19 cellular contexts compared by ENCODE assay signal in the genomic region with DNA sequence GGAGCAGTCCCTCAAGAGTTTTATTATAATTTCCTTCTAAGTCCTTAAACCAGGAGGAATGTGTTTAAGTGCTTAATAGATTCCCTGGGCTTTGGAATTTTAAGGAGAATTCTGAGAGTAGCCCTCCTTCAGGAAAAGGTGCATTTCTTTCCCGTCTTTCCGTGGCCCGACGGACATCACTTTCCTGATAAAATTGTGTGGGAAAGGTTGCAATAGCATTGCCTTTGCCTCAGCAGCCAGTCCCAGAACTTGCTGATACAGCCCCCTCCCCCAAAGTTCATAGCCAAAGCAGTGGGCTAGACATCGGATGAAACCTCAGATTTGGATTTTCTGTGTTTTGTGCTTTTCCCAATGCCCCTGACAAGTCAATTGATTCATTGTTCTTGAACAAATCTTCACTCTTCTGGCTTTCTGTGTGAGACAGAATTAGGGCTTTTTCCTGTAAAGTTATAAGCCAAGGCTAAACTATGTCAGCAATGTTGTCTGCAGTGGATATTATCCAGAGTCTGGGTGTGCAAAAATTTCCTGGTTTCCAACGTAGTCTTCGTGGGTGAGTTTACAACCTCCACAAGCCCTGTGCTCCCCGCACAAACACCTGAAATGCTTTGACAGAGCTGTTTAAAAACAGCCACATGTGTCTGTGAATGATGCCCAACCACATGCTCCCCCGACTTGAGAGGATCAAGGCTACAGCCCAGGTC. TPM values are rescaled to one million over a fixed set of nuclear protein-coding genes. Genes with fewer than 3 reads are reported as not detected.
A peak's percentile ranks its signal among the peaks of the same experiment; 100 is the strongest.
DNase-seq lines count a peak whose midpoint lies in the region; TF ChIP-seq lines count a peak whose summit lies in the region.
"Had no signal": no experiment of that assay in that cellular context is flagged by ENCODE, and none has a peak within 500 bp of the region (broad histone marks: within the 10 kb centered on the region; RNA-seq: fewer than 3 reads in every experiment).

No MANE protein-coding gene starts in this region.

- no peak overlapping the region for H3K4me3 ChIP-seq in fibroblast of the aortic adventitia (ENCODE audit: low read depth, low read length)
- no peak overlapping the region for H3K4me3 ChIP-seq in neuronal stem cell (ENCODE audit: low read length in 2 of 2)
- no peak overlapping the region for H3K4me3 ChIP-seq in spleen
- H3K4me3 ChIP-seq: GM23248 had no signal

- no peak overlapping the region for H3K23ac ChIP-seq in neuronal stem cell (ENCODE audit: low read depth, low read length, poor library complexity)

- H3K9me3 ChIP-seq in neuronal stem cell (replicated peaks in 1 of 2; ENCODE audit: control insufficient read depth in 2 of 2, insufficient read depth in 1 of 2, low read depth in 1 of 2, low read length in 2 of 2): no peaks in the 10 kb centered on the region
- no peaks in the 10 kb centered on the region for H3K9me3 ChIP-seq in spleen
- H3K9me3 ChIP-seq: lower lobe of right lung, pancreas had no signal

- H2BK15ac ChIP-seq in neuronal stem cell (ENCODE audit: low read length): no peak overlapping the region

- H3K27ac Mint-ChIP-seq in type B pancreatic cell: no peak overlapping the region
- H3K27ac Mint-ChIP-seq: activated naive CD8-positive, alpha-beta T cell treated with anti-CD3 and anti-CD28 coated beads, Interleukin-2, amount 50 U/mL, for 24 hours had no signal

- H2BK5ac ChIP-seq in neuronal stem cell (ENCODE audit: low read length): no peak overlapping the region

- H3K79me1 ChIP-seq in neuronal stem cell (ENCODE audit: low read depth, low read length): no peaks in the 10 kb centered on the region

- peaks cover 72% of the 10 kb centered on the region for H3K27me3 Mint-ChIP-seq in type B pancreatic cell

- peaks cover 5% of the 10 kb centered on the region for H3K9me3 Mint-ChIP-seq in type B pancreatic cell
- H3K9me3 Mint-ChIP-seq: activated naive CD8-positive, alpha-beta T cell treated with anti-CD3 and anti-CD28 coated beads, Interleukin-2, amount 50 U/mL, for 24 hours had no signal

- H3K18ac ChIP-seq in neuronal stem cell (ENCODE audit: low read length): no peak overlapping the region

- TF ChIP-seq POLR2A in spleen (IDR thresholded peaks at IDR 0.05): no peak

- no peak overlapping the region for H3K4me2 ChIP-seq in neuronal stem cell (ENCODE audit: insufficient read depth, low read length, poor library complexity, severe bottlenecking)

- H3K4ac ChIP-seq in neuronal stem cell (ENCODE audit: low read length): no peak overlapping the region

- H4K8ac ChIP-seq in neuronal stem cell (ENCODE audit: low read depth, low read length): no peak overlapping the region

- H4K91ac ChIP-seq in neuronal stem cell (ENCODE audit: low read depth, low read length, poor library complexity): no peak overlapping the region

- no peak for TF ChIP-seq CTCF in VCaP (conservative IDR thresholded peaks at IDR 0.05)
- no peak for TF ChIP-seq CTCF in fibroblast of the aortic adventitia (IDR thresholded peaks at IDR 0.05; ENCODE audit: insufficient read depth, low read length)
- no peak for TF ChIP-seq CTCF in type B pancreatic cell (conservative IDR thresholded peaks at IDR 0.05)
- TF ChIP-seq CTCF in GM20000 (IDR thresholded peaks at IDR 0.05; ENCODE audit: extremely low read depth, missing control alignments): no peak
- TF ChIP-seq CTCF in spleen (IDR thresholded peaks at IDR 0.05 in 8 of 11, conservative IDR thresholded peaks at IDR 0.05 in 3 of 11): no peak

- intact Hi-C loops in spleen (cut with DNase I; ENCODE audit: low total_unique reads): no loop called here

- H3K4me3 Mint-ChIP-seq in type B pancreatic cell: peak overlapping the region; percentile 83
- H3K4me3 Mint-ChIP-seq: activated naive CD8-positive, alpha-beta T cell treated with anti-CD3 and anti-CD28 coated beads, Interleukin-2, amount 50 U/mL, for 24 hours had no signal

- H3K4me1 Mint-ChIP-seq in type B pancreatic cell (ENCODE audit: unreplicated experiment): peaks cover 24% of the 10 kb centered on the region
- H3K4me1 Mint-ChIP-seq: activated naive CD8-positive, alpha-beta T cell treated with anti-CD3 and anti-CD28 coated beads, Interleukin-2, amount 50 U/mL, for 24 hours had no signal

- H3K27ac ChIP-seq in VCaP (peak overlapping the region; percentile 65; the same call in 1 of the 2 replicates), neuronal stem cell (replicated peaks; ENCODE audit: low read length) (no peak overlapping the region), spleen (no peak overlapping the region)
- H3K27ac ChIP-seq: cardiac muscle cell, GM23248, lower lobe of right lung, pancreas had no signal

- H2BK120ac ChIP-seq in neuronal stem cell (ENCODE audit: low read depth, low read length): no peak overlapping the region

- no peak overlapping the region for H2AK5ac ChIP-seq in neuronal stem cell (ENCODE audit: low read depth, low read length)

- H2AFZ ChIP-seq in neuronal stem cell (ENCODE audit: low read length): peak overlapping the region; percentile 87
- H2AFZ ChIP-seq: GM23248 had no signal

- no peak overlapping the region for H3K14ac ChIP-seq in neuronal stem cell (ENCODE audit: low read length)

- H3K36me3 Mint-ChIP-seq in type B pancreatic cell: no peaks in the 10 kb centered on the region

- H3K9ac ChIP-seq in neuronal stem cell (ENCODE audit: low read depth, low read length, poor library complexity): no peak overlapping the region
- H3K9ac ChIP-seq: GM23248 had no signal

- WGBS in neuronal stem cell (ENCODE audit: extremely low coverage in 2 of 2, insufficient read length in 2 of 2, insufficient replicate concordance in 1 of 2), 2 donors: no CpG with 5 or more reads among the region's 9 CpGs
- 46 to 55% (median 52%) methylated on average over 9 of the region's 9 CpGs for WGBS in spleen, 5 donors

- no peak overlapping the region for H2BK12ac ChIP-seq in neuronal stem cell (ENCODE audit: low read length)

- DNase-seq in fibroblast of the aortic adventitia (ENCODE audit: low read depth) (peak; percentile 33), neuronal stem cell (ENCODE audit: low spot score) (no peak), type B pancreatic cell (ENCODE audit: extremely low spot score, unreplicated experiment) (no peak), GM20000 (ENCODE audit: low spot score) (no peak), NCI-H2196 treated with DMSO at 0.1 percent for 48 hours (lab: John Stamatoyannopoulos, UW; ENCODE audit: unreplicated experiment) (no peak), spleen (no peak)
- DNase-seq: activated CD4-positive, alpha-beta T cell treated with anti-CD3 and anti-CD28 coated beads for 48 hours; activated CD8-positive, alpha-beta memory T cell treated with anti-CD3 and anti-CD28 coated beads, Interleukin-2, amount 50 U/mL, for 4 hours; activated effector memory CD4-positive, alpha-beta T cell treated with Interleukin-2 at 50 U/mL for 16 hours; activated naive CD8-positive, alpha-beta T cell treated with anti-CD3 and anti-CD28 coated beads, Interleukin-2, amount 50 U/mL, for 24 hours; GM23248; lower lobe of right lung; NCI-H1417 treated with DMSO at 0.1 percent for 48 hours; NCI-H69; pancreas; stimulated activated CD4-positive, alpha-beta T cell treated with anti-CD3 and anti-CD28 coated beads, Interleukin-4, amount 100 ng/mL, for 4 hours had no signal

- H3K4me1 ChIP-seq in neuronal stem cell (ENCODE audit: control insufficient read depth in 2 of 2, insufficient read depth in 1 of 2, low read depth in 1 of 2, low read length in 2 of 2) (peaks cover 7 to 13% of the 10 kb centered on the region in 2 donors), spleen (peaks cover 0 to 21% (median 10%) of the 10 kb centered on the region in 6 donors)
- H3K4me1 ChIP-seq: lower lobe of right lung had no signal

- peaks cover 16 to 70% (median 44%) of the 10 kb centered on the region in 3 experiments for H3K27me3 ChIP-seq in neuronal stem cell (ENCODE audit: control insufficient read depth in 3 of 3, insufficient read depth in 3 of 3, low read depth in 1 of 3, low read length in 3 of 3)
- peaks cover 2 to 64% (median 26%) of the 10 kb centered on the region in 7 donors for H3K27me3 ChIP-seq in spleen (replicated peaks in 1 of 7)
- H3K27me3 ChIP-seq: pancreas had no signal

- H3K36me3 ChIP-seq in neuronal stem cell (replicated peaks in 1 of 2; ENCODE audit: control insufficient read depth in 2 of 2, insufficient read depth in 2 of 2, low read length in 2 of 2) (no peaks in the 10 kb centered on the region), spleen (no peaks in the 10 kb centered on the region)
- H3K36me3 ChIP-seq: cardiac muscle cell, lower lobe of right lung, pancreas had no signal

RNA-seq across cellular contexts. Expression of a gene that starts 1.0 kb away (rescaled TPM):
- 0.09 TPM in 1 of 2 replicates, not detected in the other for total RNA-seq in fibroblast of the aortic adventitia (ENCODE audit: low replicate concordance)
- polyA plus RNA-seq in neuronal stem cell (2013, experiment 1 of 2): 0.20 TPM
- polyA plus RNA-seq in neuronal stem cell (2013, experiment 2 of 2): 0.11 TPM
- 4.2 and 18.9 TPM in 2 replicates for total RNA-seq in type B pancreatic cell (ENCODE audit: low replicate concordance)
- total RNA-seq in spleen: 1 to 10 TPM in 6 of 7 donors, under 1 TPM in 1; 0.94 to 3.1 (median 1.7) TPM
- 1 to 10 TPM; 1.8 to 7.6 (median 4.5) TPM for polyA plus RNA-seq in spleen
- total RNA-seq: GM23248, HT1080 had no signal
- polyA plus RNA-seq: GM23248 had no signal
